Comparison of ENCODE assay signal across 33 cellular contexts in genomic region chr9:122442568-122442967, GRCh38. TPM values are rescaled to one million over a fixed set of nuclear protein-coding genes. Genes with fewer than 3 reads are reported as not detected.
"Had no signal": no experiment of that assay in that cellular context is flagged by ENCODE, and none has a peak within 500 bp of the region (broad histone marks: within the 10 kb centered on the region; RNA-seq: fewer than 3 reads in every experiment).

No MANE protein-coding gene starts in this region.

- H3K27me3 ChIP-seq: stomach, suprapubic skin, testis, thyroid gland, tibial artery, tibial nerve, transverse colon, upper lobe of left lung, vagina had no signal

- DNase-seq: stimulated activated CD4-positive, alpha-beta T cell treated with anti-CD3 and anti-CD28 coated beads, Interleukin-2, amount 100 ng/mL, for 48 hours; stimulated activated CD4-positive, alpha-beta T cell treated with anti-CD3 and anti-CD28 coated beads, Interleukin-4, amount 100 ng/mL, for 1 hour; stimulated activated CD4-positive, alpha-beta T cell treated with anti-CD3 and anti-CD28 coated beads, Interleukin-4, amount 100 ng/mL, for 24 hours; stimulated activated CD4-positive, alpha-beta T cell treated with anti-CD3 and anti-CD28 coated beads, Interleukin-4, amount 100 ng/mL, for 4 hours; stimulated activated CD8-positive, alpha-beta memory T cell treated with anti-CD3 and anti-CD28 coated beads, Interleukin-4, amount 100 ng/mL, for 48 hours; stimulated activated naive B cell treated with anti-CD40 and anti-IgM and Interleukin-4, amounts not matched to agents 10 μg/mL and 1 μg/mL and 100 μg/mL, for 72 hours; stimulated activated naive CD4-positive, alpha-beta T cell; stimulated activated naive CD4-positive, alpha-beta T cell treated with Interleukin-2 at 50 U/mL for 16 hours; stimulated activated naive CD8-positive, alpha-beta T cell treated with anti-CD3 and anti-CD28 coated beads, Interleukin-15, amount 100 ng/mL, for 72 hours; stimulated activated naive CD8-positive, alpha-beta T cell treated with anti-CD3 and anti-CD28 coated beads, Interleukin-15, Interleukin-2, amounts not matched to agents 100 U/mL and 50 U/mL, for 24 hours; stomach; substantia nigra; testis; thyroid gland; tibial artery; transverse colon; trophoblast cell; upper lobe of left lung; upper lobe of right lung had no signal

- H3K36me3 ChIP-seq: stomach, suprapubic skin, thoracic aorta, thyroid gland, tibial artery, tibial nerve, transverse colon, upper lobe of left lung, upper lobe of right lung, vagina had no signal

- H3K4me1 ChIP-seq: suprapubic skin, testis, thyroid gland, tibial artery, tibial nerve, transverse colon, upper lobe of left lung, upper lobe of right lung had no signal

- H3K9me3 Mint-ChIP-seq: stimulated activated effector memory CD8-positive, alpha-beta T cell treated with anti-CD3 and anti-CD28 coated beads, Interleukin-12 subunit alpha, Interleukin-12 subunit beta, amount 100 ng/mL, for 72 hours; stimulated activated naive CD8-positive, alpha-beta T cell treated with anti-CD3 and anti-CD28 coated beads, Interleukin-15, amount 100 ng/mL, for 72 hours; stimulated activated naive CD8-positive, alpha-beta T cell treated with anti-CD3 and anti-CD28 coated beads, Interleukin-15, Interleukin-2, amounts not matched to agents 100 ng/mL and 50 ng/mL, for 24 hours had no signal

- H3K36me3 Mint-ChIP-seq: stimulated activated effector memory CD8-positive, alpha-beta T cell treated with anti-CD3 and anti-CD28 coated beads, Interleukin-12 subunit alpha, Interleukin-12 subunit beta, amount 100 ng/mL, for 72 hours; stimulated activated memory B cell treated with anti-CD40 and anti-IgM and Interleukin-4, amounts not matched to agents 10 μg/mL and 1 μg/mL and 100 μg/mL, for 72 hours; stimulated activated naive B cell treated with anti-CD40 and anti-IgM and Interleukin-4, amounts not matched to agents 10 μg/mL and 1 μg/mL and 100 μg/mL, for 72 hours; type B pancreatic cell had no signal

- H3K9me3 ChIP-seq: suprapubic skin, testis, thoracic aorta, thyroid gland, transverse colon, upper lobe of left lung, upper lobe of right lung, vagina had no signal

- H3K4me3 Mint-ChIP-seq: stimulated activated effector memory CD8-positive, alpha-beta T cell treated with anti-CD3 and anti-CD28 coated beads, Interleukin-12 subunit alpha, Interleukin-12 subunit beta, amount 100 ng/mL, for 72 hours; stimulated activated memory B cell treated with anti-CD40 and anti-IgM and Interleukin-4, amounts not matched to agents 10 μg/mL and 1 μg/mL and 100 μg/mL, for 72 hours; stimulated activated naive B cell treated with anti-CD40 and anti-IgM and Interleukin-4, amounts not matched to agents 10 μg/mL and 1 μg/mL and 100 μg/mL, for 72 hours; stimulated activated naive CD8-positive, alpha-beta T cell treated with anti-CD3 and anti-CD28 coated beads, Interleukin-15, amount 100 ng/mL, for 72 hours; stimulated activated naive CD8-positive, alpha-beta T cell treated with anti-CD3 and anti-CD28 coated beads, Interleukin-15, Interleukin-2, amounts not matched to agents 100 ng/mL and 50 ng/mL, for 24 hours; type B pancreatic cell had no signal

- H3K4me1 Mint-ChIP-seq: stimulated activated effector memory CD8-positive, alpha-beta T cell treated with anti-CD3 and anti-CD28 coated beads, Interleukin-12 subunit alpha, Interleukin-12 subunit beta, amount 100 ng/mL, for 72 hours; stimulated activated memory B cell treated with anti-CD40 and anti-IgM and Interleukin-4, amounts not matched to agents 10 μg/mL and 1 μg/mL and 100 μg/mL, for 72 hours; stimulated activated naive B cell treated with anti-CD40 and anti-IgM and Interleukin-4, amounts not matched to agents 10 μg/mL and 1 μg/mL and 100 μg/mL, for 72 hours; stimulated activated naive CD8-positive, alpha-beta T cell treated with anti-CD3 and anti-CD28 coated beads, Interleukin-15, amount 100 ng/mL, for 72 hours had no signal

- ATAC-seq: stimulated activated effector memory CD8-positive, alpha-beta T cell treated with anti-CD3 and anti-CD28 coated beads, Interleukin-12 subunit alpha, Interleukin-12 subunit beta, amount 100 ng/mL, for 72 hours; stimulated activated memory B cell treated with anti-CD40 and anti-IgM and Interleukin-4, amounts not matched to agents 10 μg/mL and 1 μg/mL and 100 μg/mL, for 72 hours; stimulated activated naive B cell treated with anti-CD40 and anti-IgM and Interleukin-4, amounts not matched to agents 10 μg/mL and 1 μg/mL and 100 μg/mL, for 72 hours; stimulated activated naive CD8-positive, alpha-beta T cell treated with anti-CD3 and anti-CD28 coated beads, Interleukin-15, amount 100 ng/mL, for 72 hours; stimulated activated naive CD8-positive, alpha-beta T cell treated with anti-CD3 and anti-CD28 coated beads, Interleukin-15, Interleukin-2, amounts not matched to agents 100 U/mL and 50 U/mL, for 24 hours; upper lobe of right lung had no signal

- FAIRE-seq: urothelium cell line had no signal

- H3K4me3 ChIP-seq: stomach, suprapubic skin, testis, thoracic aorta, thyroid gland, tibial artery, tibial nerve, transverse colon, upper lobe of left lung, upper lobe of right lung, vagina had no signal

- H3K27ac ChIP-seq: suprapubic skin, testis, thoracic aorta, thyroid gland, tibial artery, tibial nerve, transverse colon, upper lobe of left lung, upper lobe of right lung, vagina had no signal

- H3K27ac Mint-ChIP-seq: stimulated activated effector memory CD8-positive, alpha-beta T cell treated with anti-CD3 and anti-CD28 coated beads, Interleukin-12 subunit alpha, Interleukin-12 subunit beta, amount 100 ng/mL, for 72 hours; stimulated activated memory B cell treated with anti-CD40 and anti-IgM and Interleukin-4, amounts not matched to agents 10 μg/mL and 1 μg/mL and 100 μg/mL, for 72 hours; stimulated activated naive B cell treated with anti-CD40 and anti-IgM and Interleukin-4, amounts not matched to agents 10 μg/mL and 1 μg/mL and 100 μg/mL, for 72 hours; stimulated activated naive CD8-positive, alpha-beta T cell treated with anti-CD3 and anti-CD28 coated beads, Interleukin-15, Interleukin-2, amounts not matched to agents 100 ng/mL and 50 ng/mL, for 24 hours; type B pancreatic cell had no signal

RNA-seq across cellular contexts. Expression of gene OR1J1, which starts 35.2 kb away (rescaled TPM):
- total RNA-seq: stomach, subcutaneous adipose tissue, suprapubic skin, temporal lobe, testis, thoracic aorta, thyroid gland, tibial nerve, transverse colon, upper lobe of left lung, upper lobe of right lung, ureter, urinary bladder, vagina had no signal
- polyA plus RNA-seq: stomach, thymus, urinary bladder had no signal
